Comparison of ENCODE assay signal across 13 cellular contexts in the genomic region with DNA sequence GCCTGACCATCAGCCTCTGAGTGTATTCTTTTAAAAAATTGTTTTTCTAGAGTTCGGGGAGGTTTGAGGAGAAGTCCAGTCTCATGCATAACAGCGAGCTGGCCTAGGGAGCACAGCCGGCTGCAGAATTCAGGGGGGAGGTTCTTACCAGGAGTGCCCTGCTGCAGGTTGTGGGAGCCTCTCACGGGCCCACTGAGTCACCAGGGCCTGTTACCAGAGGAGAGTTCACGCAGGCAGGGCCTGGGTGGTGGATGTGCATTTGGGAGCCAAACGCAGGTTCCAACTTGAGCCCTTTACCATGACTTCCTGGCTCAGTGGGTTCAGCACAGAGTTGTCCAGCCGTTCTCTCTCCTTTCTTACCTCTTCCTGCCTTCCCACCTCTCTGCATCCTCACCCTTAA. TPM values are rescaled to one million over a fixed set of nuclear protein-coding genes. Genes with fewer than 3 reads are reported as not detected.
DNase-seq lines count a peak whose midpoint lies in the region; ATAC-seq and TF ChIP-seq lines count a peak whose summit lies in the region.
"Had no signal": no experiment of that assay in that cellular context is flagged by ENCODE, and none has a peak within 500 bp of the region (broad histone marks: within the 10 kb centered on the region; RNA-seq: fewer than 3 reads in every experiment).

No MANE protein-coding gene starts in this region.

- peak overlapping the region; percentile 99 for H3K27ac Mint-ChIP-seq in GM23338
- no peak overlapping the region for H3K27ac Mint-ChIP-seq in CD4-positive, alpha-beta memory T cell

- POLR2A ChIA-PET in CD4-positive, alpha-beta memory T cell (lab: Charles Lee; ENCODE audit: partially characterized antibody), result no interaction called here

- no peaks in the 10 kb centered on the region for H3K9me3 Mint-ChIP-seq in GM23338
- H3K9me3 Mint-ChIP-seq in CD4-positive, alpha-beta memory T cell, result no peaks in the 10 kb centered on the region
- H3K9me3 Mint-ChIP-seq: CD4-positive, CD25-positive, alpha-beta regulatory T cell had no signal

- H3K4me1 ChIP-seq in GM23338 (ENCODE audit: insufficient read depth) (peaks cover 74% of the 10 kb centered on the region), ascending aorta (peaks cover 33 to 81% of the 10 kb centered on the region in 2 donors), iPS-18a (ENCODE audit: control insufficient read depth, low read depth, low read length) (peaks cover 42% of the 10 kb centered on the region), smooth muscle cell (ENCODE audit: low read depth) (peaks cover 18% of the 10 kb centered on the region)
- no peaks in the 10 kb centered on the region for H3K4me1 ChIP-seq in CD4-positive, alpha-beta memory T cell (ENCODE audit: insufficient read depth, low read length)

- no peak for TF ChIP-seq CTCF in GM23338 (conservative IDR thresholded peaks at IDR 0.05; ENCODE audit: low read depth in 2 of 2)
- TF ChIP-seq CTCF in ascending aorta (IDR thresholded peaks at IDR 0.05), result no peak
- TF ChIP-seq CTCF in smooth muscle cell (IDR thresholded peaks at IDR 0.05; ENCODE audit: borderline replicate concordance, insufficient read depth, poor library complexity, severe bottlenecking), result no peak

- H3K27me3 ChIP-seq in GM23338 (ENCODE audit: insufficient read depth) (no peaks in the 10 kb centered on the region), ascending aorta (no peaks in the 10 kb centered on the region), iPS-18a (ENCODE audit: control insufficient read depth, insufficient read depth, low read length) (no peaks in the 10 kb centered on the region), smooth muscle cell (ENCODE audit: low read depth) (no peaks in the 10 kb centered on the region)
- no peaks in the 10 kb centered on the region for H3K27me3 ChIP-seq in CD4-positive, alpha-beta memory T cell (ENCODE audit: insufficient read depth, low read length)

- H3K4me1 Mint-ChIP-seq in GM23338, result peaks cover 85% of the 10 kb centered on the region
- peaks cover 0 to 5% (median 4%) of the 10 kb centered on the region in 4 donors for H3K4me1 Mint-ChIP-seq in CD4-positive, alpha-beta memory T cell

- H3K4me2 ChIP-seq in GM23338 (peak overlapping the region; percentile 57), smooth muscle cell (no peak overlapping the region)

- peaks cover 37% of the 10 kb centered on the region for H3K36me3 Mint-ChIP-seq in GM23338 (ENCODE audit: low read depth)
- H3K36me3 Mint-ChIP-seq in CD4-positive, alpha-beta memory T cell, result no peaks in the 10 kb centered on the region
- H3K36me3 Mint-ChIP-seq: CD4-positive, CD25-positive, alpha-beta regulatory T cell had no signal

- H2AFZ ChIP-seq in GM23338, result no peak overlapping the region
- H2AFZ ChIP-seq in smooth muscle cell (ENCODE audit: low read depth), result no peak overlapping the region

- ATAC-seq in GM23338, result peak; percentile 42
- ATAC-seq in GM21576 (IDR thresholded peaks at IDR 0.05; ENCODE audit: unreplicated experiment), result no peak
- ATAC-seq: HepG2 had no signal

- peaks cover 84% of the 10 kb centered on the region for H3K79me2 ChIP-seq in GM23338 (replicated peaks; ENCODE audit: insufficient read depth)
- H3K79me2 ChIP-seq in smooth muscle cell (ENCODE audit: low read depth), result peaks cover 27% of the 10 kb centered on the region

- intact Hi-C loops in ascending aorta (cut with DNase I), result loop anchor here (5.0 kb wide), 1 partner anchor 338 kb away; no protein-coding TSS in a partner anchor
- intact Hi-C loops in CD4-positive, alpha-beta memory T cell (cut with micrococcal nuclease), result no loop called here

- H3K4me3 Mint-ChIP-seq in GM23338, result peak overlapping the region; percentile 59
- H3K4me3 Mint-ChIP-seq in CD4-positive, alpha-beta memory T cell, result no peak overlapping the region
- H3K4me3 Mint-ChIP-seq: CD4-positive, CD25-positive, alpha-beta regulatory T cell had no signal

- DNase-seq in GM23338 (ENCODE audit: low spot score), result no peak
- DNase-seq in ascending aorta (ENCODE audit: low spot score in 2 of 2), result no peak
- DNase-seq in smooth muscle cell (lab: John Stamatoyannopoulos, UW; ENCODE audit: unreplicated experiment), result no peak
- DNase-seq in activated T-cell treated with anti-CD3 and anti-CD28 coated beads, Interleukin-2, amount 50 U/mL, for 1 hour, result no peak
- no peak for DNase-seq in CD4-positive, alpha-beta memory T cell
- no peak for DNase-seq in activated CD8-positive, alpha-beta memory T cell treated with anti-CD3 and anti-CD28 coated beads, Interleukin-2, amount 50 U/mL, for 48 hours
- DNase-seq: CD4-positive, CD25-positive, alpha-beta regulatory T cell; erythroblast; NCI-H1694; T-helper 9 cell had no signal

- H4K20me1 ChIP-seq in GM23338 (replicated peaks; ENCODE audit: insufficient read depth), result peaks cover 2% of the 10 kb centered on the region; the same call in 1 of the 2 replicates
- H4K20me1 ChIP-seq in smooth muscle cell (ENCODE audit: low read depth), result peaks cover 5% of the 10 kb centered on the region

- H3K4me3 ChIP-seq in GM23338 (peak overlapping the region; percentile 17; the same call in 1 of the 2 replicates), ascending aorta (peak overlapping the region in 1 of 2 donors; percentile 32), iPS-18a (ENCODE audit: low read length) (no peak overlapping the region), smooth muscle cell (no peak overlapping the region)
- no peak overlapping the region for H3K4me3 ChIP-seq in CD4-positive, alpha-beta memory T cell (ENCODE audit: low read length in 2 of 2)

- 67% methylated on average over 7 of the region's 7 CpGs for WGBS in smooth muscle cell (ENCODE audit: low lambda C conversion rate)

- H3F3A ChIP-seq in GM23338 (replicated peaks; ENCODE audit: low read depth) (peaks cover 13% of the 10 kb centered on the region; the same call in 1 of the 2 replicates), smooth muscle cell (ENCODE audit: low read depth) (peaks cover 20% of the 10 kb centered on the region)

- H3K27ac ChIP-seq in GM23338 (ENCODE audit: low read depth), result peak overlapping the region; percentile 96
- peak overlapping the region; percentile 93 to 94 for H3K27ac ChIP-seq in ascending aorta
- H3K27ac ChIP-seq in iPS-18a (ENCODE audit: low read length), result peak overlapping the region; percentile 48
- peak overlapping the region; percentile 95 for H3K27ac ChIP-seq in smooth muscle cell (ENCODE audit: low read depth)
- H3K27ac ChIP-seq in CD4-positive, alpha-beta memory T cell (ENCODE audit: low read depth, low read length), result no peak overlapping the region

- H3K36me3 ChIP-seq in GM23338 (ENCODE audit: insufficient read depth), result no peaks in the 10 kb centered on the region
- peaks cover 9 to 20% of the 10 kb centered on the region in 2 donors for H3K36me3 ChIP-seq in ascending aorta
- peaks cover 5% of the 10 kb centered on the region for H3K36me3 ChIP-seq in iPS-18a (ENCODE audit: control insufficient read depth, low read depth, low read length)
- H3K36me3 ChIP-seq in smooth muscle cell (ENCODE audit: low read depth), result no peaks in the 10 kb centered on the region
- H3K36me3 ChIP-seq in CD4-positive, alpha-beta memory T cell (ENCODE audit: insufficient read depth, low read length), result no peaks in the 10 kb centered on the region

- H3K9ac ChIP-seq in iPS-18a (ENCODE audit: low read length), result peak overlapping the region; percentile 35
- H3K9ac ChIP-seq in smooth muscle cell (ENCODE audit: low read depth), result peak overlapping the region; percentile 84

- CTCF ChIA-PET in CD4-positive, alpha-beta memory T cell (lab: Charles Lee; ENCODE audit: partially characterized antibody), result interaction anchor here (1.7 kb wide), 1 partner anchor 70 kb away, joined by 7 read pairs; no protein-coding TSS in a partner anchor

- H3K9me2 ChIP-seq in GM23338 (ENCODE audit: insufficient read depth), result no peaks in the 10 kb centered on the region

- H3K27me3 Mint-ChIP-seq in GM23338 (ENCODE audit: insufficient read depth, low read depth, poor library complexity), result peaks cover 39% of the 10 kb centered on the region
- H3K27me3 Mint-ChIP-seq in CD4-positive, alpha-beta memory T cell, result no peaks in the 10 kb centered on the region

- H3K9me3 ChIP-seq in ascending aorta (no peaks in the 10 kb centered on the region), iPS-18a (ENCODE audit: control insufficient read depth, low read depth, low read length) (no peaks in the 10 kb centered on the region), smooth muscle cell (replicated peaks; ENCODE audit: low read depth) (no peaks in the 10 kb centered on the region)
- H3K9me3 ChIP-seq in CD4-positive, alpha-beta memory T cell (ENCODE audit: control insufficient read depth in 1 of 2, low read length in 2 of 2), result no peaks in the 10 kb centered on the region

TF ChIP-seq in GM23338, 12 proteins besides CTCF, POLR2A, EP300 and RAD21 (continues in another document):
- TF ChIP-seq ZNF331 (CRISPR knock-in tag; IDR thresholded peaks at IDR 0.05; ENCODE audit: low read depth) (no peak), CREB1 (CRISPR knock-in tag; IDR thresholded peaks at IDR 0.05; ENCODE audit: low read depth) (no peak)
- TF ChIP-seq, protein P1, sequence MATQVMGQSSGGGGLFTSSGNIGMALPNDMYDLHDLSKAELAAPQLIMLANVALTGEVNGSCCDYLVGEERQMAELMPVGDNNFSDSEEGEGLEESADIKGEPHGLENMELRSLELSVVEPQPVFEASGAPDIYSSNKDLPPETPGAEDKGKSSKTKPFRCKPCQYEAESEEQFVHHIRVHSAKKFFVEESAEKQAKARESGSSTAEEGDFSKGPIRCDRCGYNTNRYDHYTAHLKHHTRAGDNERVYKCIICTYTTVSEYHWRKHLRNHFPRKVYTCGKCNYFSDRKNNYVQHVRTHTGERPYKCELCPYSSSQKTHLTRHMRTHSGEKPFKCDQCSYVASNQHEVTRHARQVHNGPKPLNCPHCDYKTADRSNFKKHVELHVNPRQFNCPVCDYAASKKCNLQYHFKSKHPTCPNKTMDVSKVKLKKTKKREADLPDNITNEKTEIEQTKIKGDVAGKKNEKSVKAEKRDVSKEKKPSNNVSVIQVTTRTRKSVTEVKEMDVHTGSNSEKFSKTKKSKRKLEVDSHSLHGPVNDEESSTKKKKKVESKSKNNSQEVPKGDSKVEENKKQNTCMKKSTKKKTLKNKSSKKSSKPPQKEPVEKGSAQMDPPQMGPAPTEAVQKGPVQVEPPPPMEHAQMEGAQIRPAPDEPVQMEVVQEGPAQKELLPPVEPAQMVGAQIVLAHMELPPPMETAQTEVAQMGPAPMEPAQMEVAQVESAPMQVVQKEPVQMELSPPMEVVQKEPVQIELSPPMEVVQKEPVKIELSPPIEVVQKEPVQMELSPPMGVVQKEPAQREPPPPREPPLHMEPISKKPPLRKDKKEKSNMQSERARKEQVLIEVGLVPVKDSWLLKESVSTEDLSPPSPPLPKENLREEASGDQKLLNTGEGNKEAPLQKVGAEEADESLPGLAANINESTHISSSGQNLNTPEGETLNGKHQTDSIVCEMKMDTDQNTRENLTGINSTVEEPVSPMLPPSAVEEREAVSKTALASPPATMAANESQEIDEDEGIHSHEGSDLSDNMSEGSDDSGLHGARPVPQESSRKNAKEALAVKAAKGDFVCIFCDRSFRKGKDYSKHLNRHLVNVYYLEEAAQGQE (IDR thresholded peaks at IDR 0.05; ENCODE audit: unreplicated experiment), result no peak

RNA-seq across cellular contexts. Expression of gene CD9, which starts 14.4 kb away (rescaled TPM):
- total RNA-seq in GM23338 (2014; rRNA removed; shearing (Covaris generic)), result 222 and 227 TPM in 2 replicates
- polyA plus RNA-seq in GM23338 (2016; fragmentation: Nextera tagmentation; extraction: Ambion mirVana), result 250 and 251 TPM in 2 replicates
- 181 TPM for total RNA-seq in ascending aorta
- total RNA-seq in smooth muscle cell, result 153 and 207 TPM in 2 replicates
- polyA plus RNA-seq in smooth muscle cell, result 144 and 236 TPM in 2 replicates
- 1 to 10 TPM; 4.5 to 5.8 TPM for total RNA-seq in CD4-positive, alpha-beta memory T cell
- polyA plus RNA-seq in CD4-positive, alpha-beta memory T cell, result 1 to 10 TPM; 1.4 to 4.4 TPM

Comparison
In these comparisons a context has a peak if more than half of its experiments do, and no peak if none do; other contexts are left out.
1. RNA of gene CD9, which starts 14.4 kb away (total RNA-seq): 222 to 227 TPM in GM23338, 153 to 207 TPM in smooth muscle cell and 181 TPM in ascending aorta (single experiment); 4.5 to 5.8 TPM in CD4-positive, alpha-beta memory T cell; every median in the first group is over 10 times any median in the second.